In genomic region chr1:193565971-193566577, GRCh38 we compare ENCODE assay signal across 27 cellular contexts.
"Had no signal": no experiment of that assay in that cellular context is flagged by ENCODE, and none has a peak within 500 bp of the region (broad histone marks: within the 10 kb centered on the region; RNA-seq: fewer than 3 reads in every experiment).

No MANE protein-coding gene starts in this region.

- H3K9me3 Mint-ChIP-seq: memory B cell; natural killer cell; stimulated activated naive CD8-positive, alpha-beta T cell treated with anti-CD3 and anti-CD28 coated beads, Interleukin-15, Interleukin-2, amounts not matched to agents 100 ng/mL and 50 ng/mL, for 24 hours had no signal

- H3K9me3 ChIP-seq: gastroesophageal sphincter, ovary, psoas muscle, spleen, thoracic aorta, tibial nerve, upper lobe of left lung had no signal

- H3K27ac Mint-ChIP-seq: memory B cell; stimulated activated naive B cell treated with anti-CD40 and anti-IgM and Interleukin-4, amounts not matched to agents 10 μg/mL and 1 μg/mL and 100 μg/mL, for 72 hours; stimulated activated naive CD8-positive, alpha-beta T cell treated with anti-CD3 and anti-CD28 coated beads, Interleukin-15, Interleukin-2, amounts not matched to agents 100 ng/mL and 50 ng/mL, for 24 hours had no signal

- H3K4me3 Mint-ChIP-seq: effector memory CD8-positive, alpha-beta T cell; memory B cell; natural killer cell; stimulated activated naive B cell treated with anti-CD40 and anti-IgM and Interleukin-4, amounts not matched to agents 10 μg/mL and 1 μg/mL and 100 μg/mL, for 72 hours; stimulated activated naive CD8-positive, alpha-beta T cell treated with anti-CD3 and anti-CD28 coated beads, Interleukin-15, Interleukin-2, amounts not matched to agents 100 ng/mL and 50 ng/mL, for 24 hours had no signal

- FAIRE-seq: urothelium cell line had no signal

- H3K27me3 Mint-ChIP-seq: effector memory CD8-positive, alpha-beta T cell; memory B cell; stimulated activated naive B cell treated with anti-CD40 and anti-IgM and Interleukin-4, amounts not matched to agents 10 μg/mL and 1 μg/mL and 100 μg/mL, for 72 hours; stimulated activated naive CD8-positive, alpha-beta T cell treated with anti-CD3 and anti-CD28 coated beads, Interleukin-15, Interleukin-2, amounts not matched to agents 100 ng/mL and 50 ng/mL, for 24 hours had no signal

- H3K4me3 ChIP-seq: gastroesophageal sphincter, heart left ventricle, hepatocyte, lung, ovary, psoas muscle, skin epidermis, spleen, thoracic aorta, tibial nerve, upper lobe of left lung had no signal

- H2AFZ ChIP-seq: hepatocyte had no signal

- H3K36me3 Mint-ChIP-seq: memory B cell; natural killer cell; stimulated activated naive B cell treated with anti-CD40 and anti-IgM and Interleukin-4, amounts not matched to agents 10 μg/mL and 1 μg/mL and 100 μg/mL, for 72 hours had no signal

- H3K4me2 ChIP-seq: hepatocyte had no signal

- H3K36me3 ChIP-seq: gastroesophageal sphincter, heart left ventricle, ovary, spleen, thoracic aorta, tibial nerve, upper lobe of left lung had no signal

- H3K27ac ChIP-seq: epithelial cell of prostate, foreskin keratinocyte, gastroesophageal sphincter, heart left ventricle, hepatocyte, ovary, psoas muscle, skin epidermis, spleen, thoracic aorta, tibial nerve, upper lobe of left lung had no signal

- ATAC-seq: effector memory CD8-positive, alpha-beta T cell; esophagus mucosa; foreskin keratinocyte; gastroesophageal sphincter; heart left ventricle; left cardiac atrium; left ventricle myocardium superior; natural killer cell; psoas muscle; right cardiac atrium; stimulated activated naive B cell treated with anti-CD40 and anti-IgM and Interleukin-4, amounts not matched to agents 10 μg/mL and 1 μg/mL and 100 μg/mL, for 72 hours had no signal

- H3K27me3 ChIP-seq: foreskin keratinocyte, gastroesophageal sphincter, heart left ventricle, hepatocyte, ovary, spleen, tibial nerve, upper lobe of left lung had no signal

- DNase-seq: cortex of kidney; effector memory CD8-positive, alpha-beta T cell; foreskin keratinocyte; heart left ventricle; left cardiac atrium; left ventricle myocardium superior; natural killer cell; occipital lobe; ovary; posterior cingulate gyrus; psoas muscle; right cardiac atrium; spleen; stimulated activated CD4-positive, alpha-beta T cell treated with anti-CD3 and anti-CD28 coated beads, Interleukin-2, amount 100 ng/mL, for 48 hours; stimulated activated naive B cell treated with anti-CD40 and anti-IgM and Interleukin-4, amounts not matched to agents 10 μg/mL and 1 μg/mL and 100 μg/mL, for 72 hours; upper lobe of left lung had no signal

- H3K4me1 ChIP-seq: foreskin keratinocyte, gastroesophageal sphincter, psoas muscle, tibial nerve had no signal
